In the genomic region with DNA sequence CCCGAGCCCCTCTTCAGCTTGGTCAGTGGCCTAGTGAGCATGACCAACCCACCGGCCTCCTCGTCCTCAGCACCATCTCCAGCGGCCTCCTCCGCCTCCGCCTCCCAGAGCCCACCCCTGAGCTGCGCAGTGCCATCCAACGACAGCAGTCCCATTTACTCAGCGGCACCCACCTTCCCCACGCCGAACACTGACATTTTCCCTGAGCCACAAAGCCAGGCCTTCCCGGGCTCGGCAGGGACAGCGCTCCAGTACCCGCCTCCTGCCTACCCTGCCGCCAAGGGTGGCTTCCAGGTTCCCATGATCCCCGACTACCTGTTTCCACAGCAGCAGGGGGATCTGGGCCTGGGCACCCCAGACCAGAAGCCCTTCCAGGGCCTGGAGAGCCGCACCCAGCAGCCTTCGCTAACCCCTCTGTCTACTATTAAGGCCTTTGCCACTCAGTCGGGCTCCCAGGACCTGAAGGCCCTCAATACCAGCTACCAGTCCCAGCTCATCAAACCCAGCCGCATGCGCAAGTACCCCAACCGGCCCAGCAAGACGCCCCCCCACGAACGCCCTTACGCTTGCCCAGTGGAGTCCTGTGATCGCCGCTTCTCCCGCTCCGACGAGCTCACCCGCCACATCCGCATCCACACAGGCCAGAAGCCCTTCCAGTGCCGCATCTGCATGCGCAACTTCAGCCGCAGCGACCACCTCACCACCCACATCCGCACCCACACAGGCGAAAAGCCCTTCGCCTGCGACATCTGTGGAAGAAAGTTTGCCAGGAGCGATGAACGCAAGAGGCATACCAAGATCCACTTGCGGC, we compare ENCODE assay signal across 9 cellular contexts. TPM values are rescaled to one million over a fixed set of nuclear protein-coding genes. Genes with fewer than 3 reads are reported as not detected.
DNase-seq lines count a peak whose midpoint lies in the region; ATAC-seq, FAIRE-seq and TF ChIP-seq lines count a peak whose summit lies in the region.
"Had no signal": no experiment of that assay in that cellular context is flagged by ENCODE, and none has a peak within 500 bp of the region (broad histone marks: within the 10 kb centered on the region; RNA-seq: fewer than 3 reads in every experiment).

No MANE protein-coding gene starts in this region.

- H3K4me3 Mint-ChIP-seq in activated CD8-positive, alpha-beta memory T cell treated with anti-CD3 and anti-CD28 coated beads, Interleukin-2, amount 10 ng/mL, durations not matched to agents 7 days and 5 days = peak overlapping the region; percentile 83

- H3K27ac ChIP-seq in GM12878 (ENCODE audit: control insufficient read depth, insufficient read depth) (no peak overlapping the region), HepG2 (ENCODE audit: extremely low read length, insufficient read depth, low read length) (no peak overlapping the region), thyroid gland (no peak overlapping the region)

- no peak for ATAC-seq in activated CD8-positive, alpha-beta memory T cell treated with anti-CD3 and anti-CD28 coated beads, Interleukin-2, amount 10 ng/mL, durations not matched to agents 7 days and 5 days
- ATAC-seq in GM12878 (no peak), HepG2 (no peak), GM21528 (IDR thresholded peaks at IDR 0.05; ENCODE audit: low FRiP score, unreplicated experiment) (no peak)
- ATAC-seq: Panc1 had no signal

- DNase-seq in activated CD8-positive, alpha-beta memory T cell treated with anti-CD3 and anti-CD28 coated beads, Interleukin-2, amount 10 ng/mL, durations not matched to agents 7 days and 5 days = peak; percentile 50
- no peak for DNase-seq in activated CD8-positive, alpha-beta memory T cell treated with anti-CD3 and anti-CD28 coated beads, Interleukin-2, amount 50 U/mL, for 4 hours
- DNase-seq in GM12878 (ENCODE audit: low read depth, low spot score) = no peak
- DNase-seq in HepG2 (ENCODE audit: low spot score) = no peak
- DNase-seq in thyroid gland = peak in 1 of 2 donors; percentile 16
- no peak for DNase-seq in NCI-H2196 (lab: John Stamatoyannopoulos, UW; ENCODE audit: unreplicated experiment)
- DNase-seq in GOT3 (lab: John Stamatoyannopoulos, UW) = no peak

- H3K27me3 Mint-ChIP-seq in activated CD8-positive, alpha-beta memory T cell treated with anti-CD3 and anti-CD28 coated beads, Interleukin-2, amount 10 ng/mL, durations not matched to agents 7 days and 5 days = peaks cover 15% of the 10 kb centered on the region

- no peaks in the 10 kb centered on the region; a peak in 1 of 4 replicates for H3K36me3 ChIP-seq in GM12878 (ENCODE audit: control insufficient read depth in 2 of 2, insufficient read depth in 2 of 2, low read length in 1 of 2)
- H3K36me3 ChIP-seq in HepG2 (replicated peaks in 1 of 2; ENCODE audit: control insufficient read depth in 1 of 2, insufficient read depth in 2 of 2, low read length in 2 of 2) = peaks cover 0 to 7% of the 10 kb centered on the region in 2 experiments; a peak in 2 of 5 replicates
- H3K36me3 ChIP-seq in thyroid gland = peaks cover 0 to 15% of the 10 kb centered on the region in 2 donors

- POLR2A ChIA-PET in GM12878 (lab: Charles Lee) = interaction anchor here (1.5 kb wide), 1 partner anchor 15 kb away, joined by 4 read pairs; no protein-coding TSS in a partner anchor
- POLR2A ChIA-PET in HepG2 (lab: Yijun Ruan, JAX) = interaction anchor here (1.1 to 4.0 kb wide), 6 partner anchors 18 to 77 kb away, joined by 5 to 58 read pairs (median 18); a partner anchor contains a TSS

- RAD21 ChIA-PET in GM12878 (lab: Charles Lee; ENCODE audit: unreplicated experiment) = no interaction called here

- H4K20me1 ChIP-seq in GM12878 (ENCODE audit: control insufficient read depth, insufficient read depth) (no peaks in the 10 kb centered on the region), HepG2 (ENCODE audit: insufficient read depth, low read length) (peaks cover 3% of the 10 kb centered on the region; the same call in 1 of the 2 replicates)

- H3K4me1 ChIP-seq in GM12878 (ENCODE audit: control insufficient read depth, insufficient read depth, low read length) (peaks cover 8% of the 10 kb centered on the region), HepG2 (ENCODE audit: insufficient read depth, low read length) (peaks cover 42% of the 10 kb centered on the region), thyroid gland (peaks cover 11 to 36% of the 10 kb centered on the region in 2 donors)

- no peak for TF ChIP-seq RAD21 in GM12878 (IDR thresholded peaks at IDR 0.05; ENCODE audit: insufficient read depth, low read depth, low read length)
- TF ChIP-seq RAD21 in HepG2 (CRISPR knock-in tag; IDR thresholded peaks at IDR 0.05) = no peak

- H3K9me3 ChIP-seq in GM12878 (replicated peaks; ENCODE audit: control insufficient read depth, insufficient read depth, low read length) = no peaks in the 10 kb centered on the region
- no peaks in the 10 kb centered on the region for H3K9me3 ChIP-seq in HepG2 (ENCODE audit: low read length)
- no peaks in the 10 kb centered on the region for H3K9me3 ChIP-seq in thyroid gland

- H3K36me3 Mint-ChIP-seq in activated CD8-positive, alpha-beta memory T cell treated with anti-CD3 and anti-CD28 coated beads, Interleukin-2, amount 10 ng/mL, durations not matched to agents 7 days and 5 days = peaks cover 2% of the 10 kb centered on the region

- TF ChIP-seq EP300 in GM12878 (IDR thresholded peaks at IDR 0.05; ENCODE audit: borderline replicate concordance in 1 of 2, control insufficient read depth in 1 of 2, low read depth in 2 of 2, low read length in 2 of 2) (no peak), HepG2 (IDR thresholded peaks at IDR 0.05; ENCODE audit: low read depth in 2 of 2, low read length in 2 of 2) (no peak), HepG2 (CRISPR knock-in tag; IDR thresholded peaks at IDR 0.05; ENCODE audit: borderline replicate concordance) (no peak)

- no peak overlapping the region for H3K27ac Mint-ChIP-seq in activated CD8-positive, alpha-beta memory T cell treated with anti-CD3 and anti-CD28 coated beads, Interleukin-2, amount 10 ng/mL, durations not matched to agents 7 days and 5 days

- H3K79me2 ChIP-seq in GM12878 (ENCODE audit: control insufficient read depth, insufficient read depth, low read length) (no peaks in the 10 kb centered on the region), HepG2 (ENCODE audit: insufficient read depth, low read length) (peaks cover 3% of the 10 kb centered on the region)

- H3K4me3 ChIP-seq in GM12878 (no peak overlapping the region), HepG2 (replicated peaks in 1 of 3; ENCODE audit: insufficient read depth in 1 of 3, low read depth in 2 of 3, low read length in 3 of 3) (peak overlapping the region; percentile 69 to 91 (median 78); a peak in 5 of 6 replicates), thyroid gland (replicated peaks in 1 of 3) (peak overlapping the region in 2 of 3 donors; percentile 48 to 91)

- 97% methylated on average over 45 of the region's 45 CpGs for WGBS in GM12878 (ENCODE audit: insufficient coverage, insufficient replicate concordance, low lambda C conversion rate, missing lambda C conversion rate)
- 92% methylated on average over 45 of the region's 45 CpGs for WGBS in HepG2 (ENCODE audit: low lambda C conversion rate)
- 93 to 94% methylated on average over 45 of the region's 45 CpGs for WGBS in thyroid gland, 2 donors

- TF ChIP-seq POLR2A in GM12878 (IDR thresholded peaks at IDR 0.05; ENCODE audit: low read depth, low read length) (peak; percentile 62), HepG2 (IDR thresholded peaks at IDR 0.05; ENCODE audit: insufficient read depth in 1 of 2, low read depth in 2 of 2, low read length in 2 of 2) (no peak; a peak in 2 of 4 replicates), thyroid gland (IDR thresholded peaks at IDR 0.05) (no peak)

- CTCF ChIA-PET in activated CD8-positive, alpha-beta memory T cell treated with anti-CD3 and anti-CD28 coated beads, Interleukin-2, amount 10 ng/mL, durations not matched to agents 7 days and 5 days (lab: Charles Lee) = interaction anchor here (0.6 to 10.5 kb wide), 5 partner anchors 17 to 1110 kb away, joined by 3 to 100 read pairs (median 22); a partner anchor contains a TSS
- CTCF ChIA-PET in GM12878 (lab: Yijun Ruan, JAX) (interaction anchor here (0.6 to 2.5 kb wide), 4 partner anchors 14 to 128 kb away, joined by 3 to 8 read pairs (median 3); no protein-coding TSS in a partner anchor), HepG2 (lab: Yijun Ruan, JAX; ENCODE audit: low intra/inter-chr PET ratio, low total read pairs) (no interaction called here)

- intact Hi-C loops in GM12878 (cut with micrococcal nuclease; ENCODE audit: unreplicated experiment) = loop anchor here (10.0 kb wide), 2 partner anchors 712 to 798 kb away; a partner anchor contains a TSS
- intact Hi-C loops in HepG2 (cut with micrococcal nuclease; ENCODE audit: unreplicated experiment) = no loop called here
- intact Hi-C loops in thyroid gland (cut with DNase I) = no loop called here

- in situ Hi-C loops in GM12878 (cut with MboI) = no loop called here
- in situ Hi-C loops in HepG2 (cut with HindIII; ENCODE audit: extremely low pct_ligation_motif_present, low pct_unique_long_range_greater_than_20kb) = loop anchor here (5.0 kb wide), 1 partner anchor 35 kb away; no protein-coding TSS in a partner anchor

- SMC1A ChIA-PET in GM12878 (lab: Charles Lee; ENCODE audit: uncharacterized antibody, unreplicated experiment) = no interaction called here

- peaks cover 0 to 6% of the 10 kb centered on the region in 2 experiments; a peak in 1 of 4 replicates for H3K27me3 ChIP-seq in GM12878 (replicated peaks in 1 of 2; ENCODE audit: control insufficient read depth in 2 of 2, insufficient read depth in 2 of 2, low read length in 1 of 2)
- H3K27me3 ChIP-seq in HepG2 (ENCODE audit: control insufficient read depth in 1 of 2, insufficient read depth in 2 of 2, low read length in 2 of 2) = 0 out of 5 replicates have a peak, but pooled peaks cover 0 to 2% of the 10 kb centered on the region in 2 experiments
- H3K27me3 ChIP-seq in thyroid gland = no peaks in the 10 kb centered on the region

- H3K4me2 ChIP-seq in GM12878 (ENCODE audit: control insufficient read depth, insufficient read depth) = peak overlapping the region; percentile 97; the same call in 1 of the 2 replicates
- peak overlapping the region; percentile 98 for H3K4me2 ChIP-seq in HepG2 (ENCODE audit: low read depth, low read length)

- H3K4me1 Mint-ChIP-seq in activated CD8-positive, alpha-beta memory T cell treated with anti-CD3 and anti-CD28 coated beads, Interleukin-2, amount 10 ng/mL, durations not matched to agents 7 days and 5 days = peaks cover 10% of the 10 kb centered on the region

- H3K9ac ChIP-seq in GM12878 (ENCODE audit: control insufficient read depth, insufficient read depth, low read length) (no peak overlapping the region), HepG2 (ENCODE audit: insufficient read depth, low read depth, low read length) (peak overlapping the region; percentile 86)

- H3K9me3 Mint-ChIP-seq in activated CD8-positive, alpha-beta memory T cell treated with anti-CD3 and anti-CD28 coated beads, Interleukin-2, amount 10 ng/mL, durations not matched to agents 7 days and 5 days (ENCODE audit: low read depth) = no peaks in the 10 kb centered on the region

- H2AFZ ChIP-seq in GM12878 (ENCODE audit: control insufficient read depth, low read depth, low read length) (no peak overlapping the region), HepG2 (ENCODE audit: low read length) (no peak overlapping the region)

- FAIRE-seq in GM12878 (lab: Jason Lieb, UNC) (no peak), HepG2 (lab: Jason Lieb, UNC) (no peak)

- TF ChIP-seq CTCF in GM12878 (IDR thresholded peaks at IDR 0.05 in 2 of 3, conservative IDR thresholded peaks at IDR 0.05 in 1 of 3; ENCODE audit: control insufficient read depth in 2 of 3, extremely low read depth in 1 of 3, insufficient read depth in 1 of 3, low read depth in 3 of 3, low read length in 3 of 3) (no peak), HepG2 (CRISPR knock-in tag; IDR thresholded peaks at IDR 0.05) (no peak), thyroid gland (IDR thresholded peaks at IDR 0.05) (no peak)

- BruUV-seq in GM12878 (replicated peaks; lab: Mats Ljungman, UMichigan) (no TSS peak), HepG2 (replicated peaks; lab: Mats Ljungman, UMichigan) (no TSS peak)

RNA-seq across cellular contexts. Expression of a gene that starts 1.8 kb away (rescaled TPM):
- 10 to 100 TPM; 10.0 to 10.7 TPM for total RNA-seq in activated CD8-positive, alpha-beta memory T cell treated with anti-CD3 and anti-CD28 coated beads, Interleukin-2, amount 10 ng/mL, durations not matched to agents 7 days and 5 days
- 9.0 and 10.5 TPM in 2 replicates for total RNA-seq in GM12878 (2013; cell fraction: nucleolus; rRNA removed)
- total RNA-seq in GM12878 (2014; rRNA removed) (0.82 and 1.1 TPM in 2 replicates), GM12878 (2014; rRNA removed; fragmentation: Illumina TruSeq; extraction: Trizol) (0.89 and 0.92 TPM in 2 replicates), GM12878 (2021) (7.3 and 9.0 TPM in 2 replicates), HepG2 (2016; rRNA removed; fragmentation: Illumina TruSeq; extraction: Trizol) (4.5 and 5.6 TPM in 2 replicates), thyroid gland (10 to 100 TPM in 3 of 4 donors, 1 to 10 TPM in 1; 5.1 to 72.3 (median 15.3) TPM)
- polyA plus RNA-seq in GM12878 (2011; ENCODE audit: low read depth) = 4.2 TPM
- polyA plus RNA-seq in GM12878 (2011; rRNA removed) (2.2 and 2.3 TPM in 2 replicates), GM12878 (2014; fragmentation: Illumina TruSeq; extraction: Trizol) (4.3 and 5.7 TPM in 2 replicates), GM12878 (2014; fragmentation: Nextera tagmentation; extraction: Ambion mirVana) (1 to 10 TPM; 1.7 to 2.8 TPM), GM12878 (2014; rRNA removed) (4.6 and 5.5 TPM in 2 replicates), GM12878 (2016; fragmentation: Nextera tagmentation; extraction: Ambion mirVana) (1 to 10 TPM; 1.6 to 3.1 TPM), HepG2 (2011; rRNA removed) (4.1 and 6.0 TPM in 2 replicates)
- 2.8 and 5.1 TPM in 2 replicates for polyA plus RNA-seq in GM12878 (2011; cell fraction: cytosol; rRNA removed)
- 21.2 and 21.5 TPM in 2 replicates for polyA plus RNA-seq in GM12878 (2011; cell fraction: nucleus; rRNA removed)
- polyA plus RNA-seq in GM12878 (2012) = 8.5 and 17.1 TPM in 2 replicates
- polyA minus RNA-seq in GM12878 (2011; rRNA and poly(A)+ RNA removed) = 3.7 and 8.6 TPM in 2 replicates
- 8.8 and 11.9 TPM in 2 replicates for polyA minus RNA-seq in GM12878 (2011; cell fraction: cytosol; rRNA and poly(A)+ RNA removed)
- 13.2 and 20.7 TPM in 2 replicates for polyA minus RNA-seq in GM12878 (2011; cell fraction: nucleus; rRNA and poly(A)+ RNA removed)
- 1.2 and 1.5 TPM in 2 replicates for total RNA-seq in HepG2 (2016; cell fraction: cytosol; rRNA removed; fragmentation: Illumina TruSeq; extraction: Trizol; ENCODE audit: low read depth)
- total RNA-seq in HepG2 (2016; cell fraction: insoluble cytoplasmic fraction; rRNA removed; fragmentation: Illumina TruSeq; extraction: Trizol) = 3.9 and 5.3 TPM in 2 replicates
- 6.1 and 7.2 TPM in 2 replicates for total RNA-seq in HepG2 (2016; cell fraction: membrane; rRNA removed; fragmentation: Illumina TruSeq; extraction: Trizol)
- 12.2 and 14.1 TPM in 2 replicates for total RNA-seq in HepG2 (2016; cell fraction: nucleus; rRNA removed; fragmentation: Illumina TruSeq; extraction: Trizol)
- polyA plus RNA-seq in HepG2 (2011; cell fraction: cytosol; rRNA removed) = 3.2 TPM in 2 replicates
- 15.1 and 28.0 TPM in 2 replicates for polyA plus RNA-seq in HepG2 (2011; cell fraction: nucleus; rRNA removed)
- 8.0 and 12.9 TPM in 2 replicates for polyA plus RNA-seq in HepG2 (2012)
- polyA plus RNA-seq in HepG2 (2016; cell fraction: cytosol; fragmentation: Illumina TruSeq; extraction: Trizol; ENCODE audit: low read depth) = 7.1 and 8.0 TPM in 2 replicates
- polyA plus RNA-seq in HepG2 (2016; cell fraction: insoluble cytoplasmic fraction; fragmentation: Illumina TruSeq; extraction: Trizol; ENCODE audit: low read depth) = 24.2 and 37.9 TPM in 2 replicates
- polyA plus RNA-seq in HepG2 (2016; cell fraction: membrane; fragmentation: Illumina TruSeq; extraction: Trizol; ENCODE audit: low read depth) = 26.2 and 30.0 TPM in 2 replicates
- 86.2 and 90.3 TPM in 2 replicates for polyA plus RNA-seq in HepG2 (2016; cell fraction: nucleus; fragmentation: Illumina TruSeq; extraction: Trizol; ENCODE audit: insufficient read depth, low read depth)
- 0.91 and 8.0 TPM in 2 replicates for polyA minus RNA-seq in HepG2 (2011; rRNA and poly(A)+ RNA removed; ENCODE audit: low replicate concordance)
- 7.8 and 10.3 TPM in 2 replicates for polyA minus RNA-seq in HepG2 (2011; cell fraction: cytosol; rRNA and poly(A)+ RNA removed)
- polyA minus RNA-seq in HepG2 (2011; cell fraction: nucleus; rRNA and poly(A)+ RNA removed) = 5.7 and 14.2 TPM in 2 replicates

RNA-seq across cellular contexts. Expression of a gene that starts 28.2 kb away (rescaled TPM):
- 1 to 10 TPM; 1.7 to 5.4 TPM for total RNA-seq in activated CD8-positive, alpha-beta memory T cell treated with anti-CD3 and anti-CD28 coated beads, Interleukin-2, amount 10 ng/mL, durations not matched to agents 7 days and 5 days
- 1.2 and 3.8 TPM in 2 replicates for total RNA-seq in GM12878 (2013; cell fraction: nucleolus; rRNA removed)
- total RNA-seq in GM12878 (2014; rRNA removed) (1.9 TPM in 2 replicates), GM12878 (2014; rRNA removed; fragmentation: Illumina TruSeq; extraction: Trizol) (1.2 and 1.4 TPM in 2 replicates), GM12878 (2021) (2.5 and 3.1 TPM in 2 replicates), HepG2 (2016; rRNA removed; fragmentation: Illumina TruSeq; extraction: Trizol) (3.8 and 5.3 TPM in 2 replicates), thyroid gland (1 to 10 TPM in 2 of 4 donors, under 1 TPM in 1, not detected in 1; 0.54 to 3.6 (median 2.0) TPM)
- 0.71 TPM for polyA plus RNA-seq in GM12878 (2011; ENCODE audit: low read depth)
- polyA plus RNA-seq in GM12878 (2011; rRNA removed) (1.2 and 2.3 TPM in 2 replicates), GM12878 (2014; fragmentation: Illumina TruSeq; extraction: Trizol) (0.59 and 1.6 TPM in 2 replicates), GM12878 (2014; fragmentation: Nextera tagmentation; extraction: Ambion mirVana) (under 1 TPM; 0.10 to 0.13 TPM), GM12878 (2014; rRNA removed) (1.4 and 2.2 TPM in 2 replicates), GM12878 (2016; fragmentation: Nextera tagmentation; extraction: Ambion mirVana) (1 to 10 TPM; 2.2 to 2.4 TPM), HepG2 (2011; rRNA removed) (7.8 and 9.2 TPM in 2 replicates)
- polyA plus RNA-seq in GM12878 (2011; cell fraction: cytosol; rRNA removed) = 2.4 and 2.5 TPM in 2 replicates
- polyA plus RNA-seq in GM12878 (2011; cell fraction: nucleus; rRNA removed) = 2.3 and 2.9 TPM in 2 replicates
- polyA plus RNA-seq in GM12878 (2012) = 2.5 and 3.3 TPM in 2 replicates
- 1.2 and 2.7 TPM in 2 replicates for polyA minus RNA-seq in GM12878 (2011; rRNA and poly(A)+ RNA removed)
- polyA minus RNA-seq in GM12878 (2011; cell fraction: cytosol; rRNA and poly(A)+ RNA removed) = 0.83 and 1.1 TPM in 2 replicates
- 0.60 and 0.67 TPM in 2 replicates for polyA minus RNA-seq in GM12878 (2011; cell fraction: nucleus; rRNA and poly(A)+ RNA removed)
- total RNA-seq in HepG2 (2016; cell fraction: cytosol; rRNA removed; fragmentation: Illumina TruSeq; extraction: Trizol; ENCODE audit: low read depth) = 9.0 and 9.4 TPM in 2 replicates
- total RNA-seq in HepG2 (2016; cell fraction: insoluble cytoplasmic fraction; rRNA removed; fragmentation: Illumina TruSeq; extraction: Trizol) = 3.9 and 5.8 TPM in 2 replicates
- 14.7 TPM in 2 replicates for total RNA-seq in HepG2 (2016; cell fraction: membrane; rRNA removed; fragmentation: Illumina TruSeq; extraction: Trizol)
- total RNA-seq in HepG2 (2016; cell fraction: nucleus; rRNA removed; fragmentation: Illumina TruSeq; extraction: Trizol) = 3.5 and 4.5 TPM in 2 replicates
- polyA plus RNA-seq in HepG2 (2011; cell fraction: cytosol; rRNA removed) = 6.4 and 8.0 TPM in 2 replicates
- 11.6 and 14.0 TPM in 2 replicates for polyA plus RNA-seq in HepG2 (2011; cell fraction: nucleus; rRNA removed)
- polyA plus RNA-seq in HepG2 (2012) = 6.1 and 6.7 TPM in 2 replicates
- polyA plus RNA-seq in HepG2 (2016; cell fraction: cytosol; fragmentation: Illumina TruSeq; extraction: Trizol; ENCODE audit: low read depth) = 19.5 and 20.0 TPM in 2 replicates
- 6.3 and 6.4 TPM in 2 replicates for polyA plus RNA-seq in HepG2 (2016; cell fraction: insoluble cytoplasmic fraction; fragmentation: Illumina TruSeq; extraction: Trizol; ENCODE audit: low read depth)
- polyA plus RNA-seq in HepG2 (2016; cell fraction: membrane; fragmentation: Illumina TruSeq; extraction: Trizol; ENCODE audit: low read depth) = 24.8 and 25.5 TPM in 2 replicates
- 14.2 and 15.5 TPM in 2 replicates for polyA plus RNA-seq in HepG2 (2016; cell fraction: nucleus; fragmentation: Illumina TruSeq; extraction: Trizol; ENCODE audit: insufficient read depth, low read depth)
- 11.3 TPM in 1 of 2 replicates, not detected in the other for polyA minus RNA-seq in HepG2 (2011; rRNA and poly(A)+ RNA removed; ENCODE audit: low replicate concordance)
- 4.0 and 5.3 TPM in 2 replicates for polyA minus RNA-seq in HepG2 (2011; cell fraction: cytosol; rRNA and poly(A)+ RNA removed)
- 3.1 and 6.0 TPM in 2 replicates for polyA minus RNA-seq in HepG2 (2011; cell fraction: nucleus; rRNA and poly(A)+ RNA removed)
